ENCODE assay signal across 25 cellular contexts in genomic region chr17:77657821-77658220, GRCh38.
DNase-seq lines count a peak whose midpoint lies in the region; ATAC-seq, FAIRE-seq and TF ChIP-seq lines count a peak whose summit lies in the region.
"Had no signal": no experiment of that assay in that cellular context is flagged by ENCODE, and none has a peak within 500 bp of the region (broad histone marks: within the 10 kb centered on the region; RNA-seq: fewer than 3 reads in every experiment).

No MANE protein-coding gene starts in this region.

- no peak overlapping the region for H3K23ac ChIP-seq in H1 (ENCODE audit: insufficient read length)

- H3K79me2 ChIP-seq in GM23338 (replicated peaks; ENCODE audit: insufficient read depth) (no peaks in the 10 kb centered on the region), H1 (ENCODE audit: control insufficient read depth in 1 of 2, insufficient read depth in 2 of 2, low read length in 2 of 2) (no peaks in the 10 kb centered on the region)

- peak; percentile 29 for DNase-seq in Ammon's horn (ENCODE audit: low spot score)
- DNase-seq in GM23338 (ENCODE audit: low spot score) = no peak
- peak; percentile 51 for DNase-seq in NCI-H524 treated with DMSO at 0.1 percent for 48 hours (lab: John Stamatoyannopoulos, UW)
- DNase-seq in H1 (ENCODE audit: low read depth in 1 of 2, low spot score in 2 of 2) = no peak
- DNase-seq in HEK293T (ENCODE audit: extremely low spot score) = no peak
- DNase-seq in D721Med (ENCODE audit: insufficient read length, low spot score) = no peak
- DNase-seq: AML-193; CD4-positive, alpha-beta memory T cell; COR-L47; DMS79 treated with DMSO at 0.1 percent for 48 hours; GM23248; IMR-90; KG1; NCI-H1048; NCI-H187; NCI-H446; SIG-M5; SW 1271 had no signal

- no peak overlapping the region for H4K8ac ChIP-seq in H1 (ENCODE audit: extremely low read depth, insufficient read depth, low read length)

- peaks cover 6% of the 10 kb centered on the region for H3K27me3 Mint-ChIP-seq in GM23338 (ENCODE audit: insufficient read depth, low read depth, poor library complexity)

- peaks cover 13% of the 10 kb centered on the region; the same call in 2 of the 3 replicates for H3K36me3 Mint-ChIP-seq in GM23338 (ENCODE audit: low read depth)
- H3K36me3 Mint-ChIP-seq: CD4-positive, alpha-beta memory T cell had no signal

- TF ChIP-seq RAD21 in H1 (IDR thresholded peaks at IDR 0.05 in 1 of 2, conservative IDR thresholded peaks at IDR 0.05 in 1 of 2; ENCODE audit: low read depth in 2 of 2, low read length in 2 of 2) = no peak

- no peak overlapping the region for H3K14ac ChIP-seq in H1 (ENCODE audit: insufficient read length)

- no peaks in the 10 kb centered on the region for H3K79me1 ChIP-seq in H1 (ENCODE audit: low read depth, low read length)

- H3K4me3 ChIP-seq in GM23338 (no peak overlapping the region), H1 (ENCODE audit: extremely low read depth in 1 of 4, insufficient read depth in 2 of 4, low read depth in 3 of 4, low read length in 4 of 4) (no peak overlapping the region)
- H3K4me3 ChIP-seq: A549, GM23248, HAP-1 had no signal

- no peak overlapping the region for H2BK15ac ChIP-seq in H1 (ENCODE audit: low read length)

- ATAC-seq in GM23338 (no peak), HG03521 (IDR thresholded peaks at IDR 0.05; ENCODE audit: unreplicated experiment) (no peak)
- ATAC-seq: A549 had no signal

- CTCF ChIA-PET in H1 (lab: Charles Lee; ENCODE audit: partially characterized antibody) = interaction anchor here (1.0 to 1.2 kb wide), 3 partner anchors 12 to 83 kb away, joined by 3 to 4 read pairs (median 3); no protein-coding TSS in a partner anchor
- CTCF ChIA-PET in HEK293T (lab: Yijun Ruan, JAX) = no interaction called here

- H3K9me3 ChIP-seq in H1 (ENCODE audit: insufficient read depth in 2 of 2, low read depth in 1 of 2, low read length in 1 of 2) = peaks cover 3 to 6% of the 10 kb centered on the region in 2 experiments; a peak in 3 of 4 replicates
- H3K9me3 ChIP-seq: A549, HAP-1, SK-N-SH had no signal

- H2AK5ac ChIP-seq in H1 (ENCODE audit: low read depth, low read length) = no peak overlapping the region

- H3K4me3 Mint-ChIP-seq in GM23338 = no peak overlapping the region
- H3K4me3 Mint-ChIP-seq: CD4-positive, alpha-beta memory T cell; T-helper 1 cell treated with Interleukin-12 subunit alpha and Interleukin-12 subunit beta and Interleukin-4 antibody, amounts not matched to agents 30 μg/mL and 1 μg/mL, for 36 hours had no signal

- no peak for TF ChIP-seq EP300 in H1 (IDR thresholded peaks at IDR 0.05; ENCODE audit: borderline replicate concordance in 1 of 2, low read depth in 2 of 2, low read length in 2 of 2)

- H3F3A ChIP-seq in GM23338 (replicated peaks; ENCODE audit: low read depth) = no peaks in the 10 kb centered on the region

- H3K36me3 ChIP-seq in GM23338 (ENCODE audit: insufficient read depth) = no peaks in the 10 kb centered on the region
- H3K36me3 ChIP-seq in H1 (ENCODE audit: control insufficient read depth in 2 of 4, insufficient read depth in 4 of 4, low read length in 3 of 4) = no peaks in the 10 kb centered on the region
- H3K36me3 ChIP-seq: HAP-1 had no signal

- no peak overlapping the region for H3K56ac ChIP-seq in H1 (replicated peaks; ENCODE audit: insufficient read length, low read depth, low read length)

- no peak overlapping the region for H3K9ac ChIP-seq in H1 (replicated peaks in 1 of 4; ENCODE audit: extremely low read depth in 1 of 4, low read depth in 3 of 4, low read length in 3 of 4)
- H3K9ac ChIP-seq: GM23248, SK-N-SH had no signal

- H3K18ac ChIP-seq in H1 (ENCODE audit: extremely low read depth, low read length) = no peak overlapping the region

- H4K20me1 ChIP-seq in GM23338 (replicated peaks; ENCODE audit: insufficient read depth) (no peaks in the 10 kb centered on the region), H1 (replicated peaks in 1 of 2; ENCODE audit: control insufficient read depth in 1 of 2, insufficient read depth in 2 of 2, low read length in 2 of 2) (no peaks in the 10 kb centered on the region)

- H3K27ac ChIP-seq in GM23338 (ENCODE audit: low read depth) (no peak overlapping the region), H1 (ENCODE audit: low read depth, low read length) (no peak overlapping the region)
- H3K27ac ChIP-seq: A549, GM23248 had no signal

- FAIRE-seq in H1 (lab: Jason Lieb, UNC) (no peak), D721Med (lab: Jason Lieb, UNC) (no peak)
- FAIRE-seq: GM12892, RCC 7860 had no signal

- TF ChIP-seq POLR2A in H1 (IDR thresholded peaks at IDR 0.05; ENCODE audit: control extremely low read depth in 1 of 2, low read depth in 2 of 2, low read length in 2 of 2) = no peak

- H2BK20ac ChIP-seq in H1 (ENCODE audit: low read length) = 0 out of 2 replicates have a peak overlapping the region, but pooled peaks have one; percentile 32

- no peaks in the 10 kb centered on the region for H3K23me2 ChIP-seq in H1 (ENCODE audit: low read depth, low read length)

- peaks cover 11% of the 10 kb centered on the region for H3K4me1 Mint-ChIP-seq in GM23338
- H3K4me1 Mint-ChIP-seq: CD4-positive, alpha-beta memory T cell had no signal

- peaks cover 24% of the 10 kb centered on the region for H3K9me3 Mint-ChIP-seq in GM23338
- H3K9me3 Mint-ChIP-seq: T-helper 1 cell treated with Interleukin-12 subunit alpha and Interleukin-12 subunit beta and Interleukin-4 antibody, amounts not matched to agents 30 μg/mL and 1 μg/mL, for 36 hours had no signal

- H3K4me2 ChIP-seq in GM23338 (no peak overlapping the region), H1 (ENCODE audit: insufficient read depth in 1 of 2, low read depth in 2 of 2, low read length in 2 of 2) (no peak overlapping the region)
- H3K4me2 ChIP-seq: A549, SK-N-SH had no signal

- TF ChIP-seq CTCF in GM23338 (conservative IDR thresholded peaks at IDR 0.05; ENCODE audit: low read depth in 2 of 2) (no peak), H1 (IDR thresholded peaks at IDR 0.05; ENCODE audit: control extremely low read depth in 1 of 3, insufficient read depth in 1 of 3, low read depth in 1 of 3, low read length in 3 of 3) (no peak), D721Med (IDR thresholded peaks at IDR 0.05; ENCODE audit: insufficient read depth, missing control alignments) (no peak)

- H4K91ac ChIP-seq in H1 (replicated peaks; ENCODE audit: insufficient read length, low read length) = no peak overlapping the region

- no peak overlapping the region for H2BK5ac ChIP-seq in H1 (ENCODE audit: low read depth, low read length)

- H3K4me1 ChIP-seq in GM23338 (ENCODE audit: insufficient read depth) (peaks cover 8% of the 10 kb centered on the region; the same call in 1 of the 2 replicates), H1 (replicated peaks in 1 of 4; ENCODE audit: control insufficient read depth in 3 of 4, insufficient read depth in 4 of 4, low read length in 3 of 4) (peaks cover 2 to 8% (median 3%) of the 10 kb centered on the region in 4 experiments; a peak in 3 of 7 replicates)
- H3K4me1 ChIP-seq: A549, HAP-1 had no signal

- no peak overlapping the region for H4K5ac ChIP-seq in H1 (ENCODE audit: insufficient read length, low read depth, low read length)

- 94% methylated on average over 6 of the region's 6 CpGs; no CpG with 5 or more reads in 1 of the 2 experiments for WGBS in H1 (ENCODE audit: extremely low coverage in 1 of 2, insufficient coverage in 1 of 2, insufficient read length in 1 of 2, insufficient replicate concordance in 2 of 2, low coverage in 1 of 2, low lambda C conversion rate in 2 of 2, missing lambda C conversion rate in 1 of 2), 2 experiments

- H3K9me2 ChIP-seq in GM23338 (ENCODE audit: insufficient read depth) = 0 out of 2 replicates have a peak, but pooled peaks cover 3% of the 10 kb centered on the region
- H3K9me2 ChIP-seq: SK-N-SH had no signal

- POLR2A ChIA-PET in H1 (lab: Charles Lee; ENCODE audit: partially characterized antibody) (interaction anchor here (0.6 kb wide), 1 partner anchor 62 kb away, joined by 3 read pairs; no protein-coding TSS in a partner anchor), HEK293T (lab: Yijun Ruan, JAX) (no interaction called here)

- H3K27me3 ChIP-seq in GM23338 (ENCODE audit: insufficient read depth) (no peaks in the 10 kb centered on the region), H1 (replicated peaks in 1 of 4; ENCODE audit: control insufficient read depth in 3 of 4, extremely low read depth in 1 of 4, insufficient read depth in 3 of 4, low read length in 3 of 4) (peaks cover 0 to 2% (median 0%) of the 10 kb centered on the region in 4 experiments; a peak in 1 of 7 replicates)

- no peak overlapping the region for H3K4ac ChIP-seq in H1 (replicated peaks; ENCODE audit: insufficient read length, low read depth, low read length)

- no peak overlapping the region for H2BK12ac ChIP-seq in H1 (ENCODE audit: low read depth, low read length)

- H2AFZ ChIP-seq in GM23338 (peak overlapping the region; percentile 28; the same call in 1 of the 2 replicates), H1 (ENCODE audit: low read length) (no peak overlapping the region)
- H2AFZ ChIP-seq: GM23248 had no signal

- H2BK120ac ChIP-seq in H1 (replicated peaks; ENCODE audit: low read depth, low read length) = no peak overlapping the region

- no peak overlapping the region for H3K27ac Mint-ChIP-seq in GM23338
- H3K27ac Mint-ChIP-seq: T-helper 1 cell treated with Interleukin-12 subunit alpha and Interleukin-12 subunit beta and Interleukin-4 antibody, amounts not matched to agents 30 μg/mL and 1 μg/mL, for 36 hours had no signal

TF ChIP-seq in H1, 55 proteins besides CTCF, POLR2A, EP300 and RAD21:
- no peak for TF ChIP-seq KDM1A (IDR thresholded peaks at IDR 0.05; ENCODE audit: borderline replicate concordance, low read length)
- no peak for TF ChIP-seq EZH2 (IDR thresholded peaks at IDR 0.05; ENCODE audit: low read depth, low read length, severe bottlenecking)
- TF ChIP-seq CEBPB (IDR thresholded peaks at IDR 0.05; ENCODE audit: low read depth, low read length) = no peak

TF ChIP-seq in HEK293T, 16 proteins besides CTCF, POLR2A, EP300 and RAD21 (continues in another document):
- TF ChIP-seq PKNOX1 (IDR thresholded peaks at IDR 0.05) (no peak), BHLHE40 (IDR thresholded peaks at IDR 0.05; ENCODE audit: borderline replicate concordance) (no peak), ZNF384 (IDR thresholded peaks at IDR 0.05) (no peak), HDGF (IDR thresholded peaks at IDR 0.05; ENCODE audit: borderline replicate concordance) (no peak), FOXK2 (IDR thresholded peaks at IDR 0.05) (no peak), SP1 (IDR thresholded peaks at IDR 0.05) (no peak), NFRKB (IDR thresholded peaks at IDR 0.05) (no peak), LEF1 (IDR thresholded peaks at IDR 0.05; ENCODE audit: borderline replicate concordance) (no peak), CTBP1 (IDR thresholded peaks at IDR 0.05; ENCODE audit: borderline replicate concordance) (no peak)

Comparison
In these comparisons a context has a peak if more than half of its experiments do, and no peak if none do; other contexts are left out.
1. DNase-seq: peak in Ammon's horn (single experiment) and NCI-H524 treated with DMSO at 0.1 percent for 48 hours (single experiment); none in GM23338 (single experiment), H1 (0 of 2), HEK293T (single experiment) and D721Med (single experiment).